In genomic region chr19:44889830-44890365, GRCh38 we compare ENCODE assay signal across 10 cellular contexts. TPM values are rescaled to one million over a fixed set of nuclear protein-coding genes. Genes with fewer than 3 reads are reported as not detected.
DNase-seq lines count a peak whose midpoint lies in the region; ATAC-seq and TF ChIP-seq lines count a peak whose summit lies in the region.
"Had no signal": no experiment of that assay in that cellular context is flagged by ENCODE, and none has a peak within 500 bp of the region (broad histone marks: within the 10 kb centered on the region; RNA-seq: fewer than 3 reads in every experiment).

No MANE protein-coding gene starts in this region.

- H3K4me1 ChIP-seq in cardiac muscle cell (ENCODE audit: low read depth) (peaks cover 8% of the 10 kb centered on the region), mammary epithelial cell (ENCODE audit: insufficient read depth, low read length) (peaks cover 16% of the 10 kb centered on the region), mesendoderm (ENCODE audit: control insufficient read depth, low read depth, low read length) (no peaks in the 10 kb centered on the region), urinary bladder (ENCODE audit: insufficient read depth) (no peaks in the 10 kb centered on the region)

- no peak overlapping the region for H4K5ac ChIP-seq in mesendoderm (ENCODE audit: low read length)

- no peak overlapping the region for H3K23ac ChIP-seq in mesendoderm (ENCODE audit: low read length)

- intact Hi-C loops in left ventricle myocardium superior (cut with micrococcal nuclease) (no loop called here), mammary epithelial cell (cut with micrococcal nuclease) (loop anchor here (1.0 to 10.0 kb wide), 4 partner anchors 44 to 288 kb away; partner anchors contain the start of genes BCAM, BLOC1S3, NECTIN2 and TRAPPC6A)

- H4K20me1 ChIP-seq in mammary epithelial cell (ENCODE audit: insufficient read depth, low read length), result no peaks in the 10 kb centered on the region

- TF ChIP-seq CTCF in cardiac muscle cell (IDR thresholded peaks at IDR 0.05; ENCODE audit: low read depth, low read length) (no peak), mammary epithelial cell (conservative IDR thresholded peaks at IDR 0.05 in 1 of 2, IDR thresholded peaks at IDR 0.05 in 1 of 2; ENCODE audit: extremely low read depth in 1 of 2, insufficient read depth in 1 of 2, low read depth in 1 of 2, low read length in 2 of 2) (no peak)

- H3K56ac ChIP-seq in mesendoderm (ENCODE audit: low read length), result peak overlapping the region; percentile 73

- no peak overlapping the region for H2BK120ac ChIP-seq in mesendoderm (ENCODE audit: low read depth, low read length)

- in situ Hi-C loops in mammary epithelial cell (cut with MboI; ENCODE audit: low sequenced_read_pairs in 2 of 2), result no loop called here

- H2AK5ac ChIP-seq in mesendoderm (ENCODE audit: low read length), result no peak overlapping the region

- no peak overlapping the region for H2BK15ac ChIP-seq in mesendoderm (replicated peaks; ENCODE audit: low read depth)

- H3K4ac ChIP-seq in mesendoderm (ENCODE audit: low read depth, low read length), result no peak overlapping the region

- H2BK5ac ChIP-seq in mesendoderm (ENCODE audit: low read length), result no peak overlapping the region

- TSS peak; percentile 88 for BruUV-seq in mammary epithelial cell (replicated peaks; lab: Mats Ljungman, UMichigan)

- peaks cover 15% of the 10 kb centered on the region for H3K79me1 ChIP-seq in mesendoderm (ENCODE audit: low read length)

- H3K9me3 ChIP-seq in cardiac muscle cell (ENCODE audit: low read depth) (no peaks in the 10 kb centered on the region), mammary epithelial cell (replicated peaks; ENCODE audit: insufficient read depth, low read length) (no peaks in the 10 kb centered on the region)

- H3K18ac ChIP-seq in mesendoderm (ENCODE audit: low read length), result peak overlapping the region; percentile 24

- peak overlapping the region; percentile 89 for H2AFZ ChIP-seq in mammary epithelial cell (ENCODE audit: low read depth, low read length)

- CTCF ChIA-PET in mammary epithelial cell (lab: Charles Lee; ENCODE audit: low non-redundant PET), result interaction anchor here (0.9 kb wide), 1 partner anchor 45 kb away, joined by 3 read pairs; no protein-coding TSS in a partner anchor

- H3K27me3 ChIP-seq in cardiac muscle cell (no peaks in the 10 kb centered on the region), mammary epithelial cell (ENCODE audit: insufficient read depth, low read length) (no peaks in the 10 kb centered on the region), mesendoderm (ENCODE audit: insufficient read depth, low read length, poor library complexity) (no peaks in the 10 kb centered on the region)

- H4K8ac ChIP-seq in mesendoderm (ENCODE audit: low read depth, low read length), result no peak overlapping the region

- H3K79me2 ChIP-seq in mammary epithelial cell (ENCODE audit: insufficient read depth, low read length), result peaks cover 37% of the 10 kb centered on the region
- peaks cover 29% of the 10 kb centered on the region for H3K79me2 ChIP-seq in mesendoderm (ENCODE audit: control insufficient read depth, insufficient read depth, low read length)

- peak overlapping the region; percentile 85 for H3K4me2 ChIP-seq in mammary epithelial cell (ENCODE audit: insufficient read depth, low read depth, low read length)
- peak overlapping the region; percentile 42 for H3K4me2 ChIP-seq in mesendoderm (ENCODE audit: low read length)

- WGBS in mammary epithelial cell (ENCODE audit: low coverage, missing lambda C conversion rate), result 59% methylated on average over 15 of the region's 17 CpGs
- WGBS in mesendoderm (ENCODE audit: extremely low coverage, insufficient coverage, low lambda C conversion rate), result no CpG with 5 or more reads among the region's 17 CpGs
- 57% methylated on average over 17 of the region's 17 CpGs for WGBS in urinary bladder

- dilution Hi-C loops in mammary epithelial cell (cut with HindIII; ENCODE audit: low sequenced_read_pairs), result no loop called here

- ATAC-seq in left ventricle myocardium superior (no peak), GM19023 (IDR thresholded peaks at IDR 0.05; ENCODE audit: unreplicated experiment) (no peak)

- H3K9ac ChIP-seq in mammary epithelial cell (ENCODE audit: insufficient read depth, low read length) (peak overlapping the region; percentile 68), mesendoderm (ENCODE audit: low read length) (peak overlapping the region; percentile 66)

- peaks cover 26% of the 10 kb centered on the region for H3K36me3 ChIP-seq in cardiac muscle cell
- H3K36me3 ChIP-seq in mammary epithelial cell (ENCODE audit: insufficient read depth, low read length), result peaks cover 9% of the 10 kb centered on the region
- H3K36me3 ChIP-seq in mesendoderm (ENCODE audit: control insufficient read depth, insufficient read depth, low read length), result peaks cover 11% of the 10 kb centered on the region
- H3K36me3 ChIP-seq in urinary bladder (ENCODE audit: insufficient read depth), result no peaks in the 10 kb centered on the region

- H3K4me3 ChIP-seq in cardiac muscle cell (peak overlapping the region; percentile 38), mammary epithelial cell (replicated peaks in 1 of 3; ENCODE audit: insufficient read depth in 1 of 3, low read depth in 2 of 3, low read length in 3 of 3) (peak overlapping the region; percentile 36 to 51 (median 43)), mesendoderm (ENCODE audit: low read length) (no peak overlapping the region), urinary bladder (ENCODE audit: low read depth, low read length) (peak overlapping the region; percentile 36)

- peak overlapping the region; percentile 35 for H3K27ac ChIP-seq in cardiac muscle cell
- H3K27ac ChIP-seq in mammary epithelial cell (ENCODE audit: insufficient read depth, low read depth, low read length), result peak overlapping the region; percentile 84
- peak overlapping the region; percentile 62 for H3K27ac ChIP-seq in mesendoderm (ENCODE audit: low read depth, low read length)
- H3K27ac ChIP-seq in urinary bladder (ENCODE audit: low read depth), result no peak overlapping the region

- DNase-seq in cardiac muscle cell (ENCODE audit: low read depth in 1 of 2, low spot score in 1 of 2) (no peak), left ventricle myocardium superior (no peak), mammary epithelial cell (no peak), mesendoderm (no peak), UCSD-AML1 (lab: John Stamatoyannopoulos, UW; ENCODE audit: unreplicated experiment) (no peak), T-helper 9 cell (no peak)

RNA-seq across cellular contexts. Expression of gene TOMM40, which starts 1.2 kb away (rescaled TPM):
- 119 and 150 TPM in 2 replicates for total RNA-seq in cardiac muscle cell
- polyA plus RNA-seq in cardiac muscle cell, result 135 and 172 TPM in 2 replicates
- total RNA-seq in left ventricle myocardium superior, result 49.8 TPM
- 100 to 1,000 TPM in 1 of 2 donors, 10 to 100 TPM in 1; 51.3 to 110 TPM for total RNA-seq in mammary epithelial cell
- 132 TPM for polyA plus RNA-seq in mammary epithelial cell
- 66.3 TPM for polyA minus RNA-seq in mammary epithelial cell
- 167 TPM for polyA plus RNA-seq in mesendoderm (2013, experiment 1 of 2)
- polyA plus RNA-seq in mesendoderm (2013, experiment 2 of 2), result 165 TPM
- total RNA-seq in urinary bladder, result 17.8 TPM
- 39.3 TPM for polyA plus RNA-seq in urinary bladder

RNA-seq across cellular contexts. Expression of gene APOE, which starts 15.7 kb away (rescaled TPM):
- total RNA-seq in cardiac muscle cell (908 and 1,026 TPM in 2 replicates), left ventricle myocardium superior (18.9 TPM), mammary epithelial cell (100 to 1,000 TPM in 1 of 2 donors, 10 to 100 TPM in 1; 11.9 to 202 TPM), urinary bladder (28.2 TPM)
- polyA plus RNA-seq in cardiac muscle cell (517 and 749 TPM in 2 replicates), mammary epithelial cell (19.9 TPM), urinary bladder (60.5 TPM)
- polyA minus RNA-seq in mammary epithelial cell, result 1.4 TPM
- polyA plus RNA-seq in mesendoderm (2013, experiment 1 of 2), result 299 TPM
- polyA plus RNA-seq in mesendoderm (2013, experiment 2 of 2), result 297 TPM

RNA-seq across cellular contexts. Expression of gene APOC1, which starts 24.5 kb away (rescaled TPM):
- total RNA-seq in cardiac muscle cell, result 13.0 and 27.1 TPM in 2 replicates
- 20.1 and 22.7 TPM in 2 replicates for polyA plus RNA-seq in cardiac muscle cell
- total RNA-seq in left ventricle myocardium superior, result 1.7 TPM
- 10 to 100 TPM in 1 of 2 donors, 1 to 10 TPM in 1; 1.0 to 13.6 TPM for total RNA-seq in mammary epithelial cell
- polyA plus RNA-seq in mammary epithelial cell, result 11.9 TPM
- 7.6 TPM for polyA minus RNA-seq in mammary epithelial cell
- polyA plus RNA-seq in mesendoderm (2013, experiment 1 of 2), result 435 TPM
- 437 TPM for polyA plus RNA-seq in mesendoderm (2013, experiment 2 of 2)
- 3.5 TPM for total RNA-seq in urinary bladder
- polyA plus RNA-seq in urinary bladder, result 26.9 TPM

RNA-seq across cellular contexts. Expression of gene NECTIN2, which starts 43.8 kb away (rescaled TPM):
- total RNA-seq in cardiac muscle cell (135 and 144 TPM in 2 replicates), left ventricle myocardium superior (35.4 TPM), mammary epithelial cell (10 to 100 TPM; 51.0 to 74.5 TPM), urinary bladder (27.4 TPM)
- polyA plus RNA-seq in cardiac muscle cell (155 and 156 TPM in 2 replicates), mammary epithelial cell (48.6 TPM), urinary bladder (50.2 TPM)
- 66.6 TPM for polyA minus RNA-seq in mammary epithelial cell
- polyA plus RNA-seq in mesendoderm (2013, experiment 1 of 2), result 190 TPM
- 188 TPM for polyA plus RNA-seq in mesendoderm (2013, experiment 2 of 2)

RNA-seq across cellular contexts. Expression of gene APOC4, which starts 52.1 kb away (rescaled TPM):
- total RNA-seq in cardiac muscle cell (not detected in 2 replicates), left ventricle myocardium superior (not detected), mammary epithelial cell (not detected), urinary bladder (not detected)
- polyA plus RNA-seq in cardiac muscle cell (not detected in 2 replicates), mammary epithelial cell (not detected), urinary bladder (not detected)
- not detected for polyA minus RNA-seq in mammary epithelial cell
- not detected for polyA plus RNA-seq in mesendoderm (2013, experiment 1 of 2)
- polyA plus RNA-seq in mesendoderm (2013, experiment 2 of 2), result not detected
- total RNA-seq: dermis microvascular lymphatic vessel endothelial cell, subcutaneous adipose tissue had no signal
